Comparison of ENCODE assay signal across 10 cellular contexts in genomic region chr10:73586583-73586984, GRCh38. TPM values are rescaled to one million over a fixed set of nuclear protein-coding genes. Genes with fewer than 3 reads are reported as not detected.
DNase-seq lines count a peak whose midpoint lies in the region; ATAC-seq, FAIRE-seq and TF ChIP-seq lines count a peak whose summit lies in the region.
"Had no signal": no experiment of that assay in that cellular context is flagged by ENCODE, and none has a peak within 500 bp of the region (broad histone marks: within the 10 kb centered on the region; RNA-seq: fewer than 3 reads in every experiment).

No MANE protein-coding gene starts in this region.

- peak; percentile 77 for DNase-seq in HCEC 1CT
- peak; percentile 94 for DNase-seq in amniotic epithelial cell (ENCODE audit: low read depth)
- no peak for DNase-seq in right atrium auricular region (ENCODE audit: low spot score)
- peak; percentile 93 for DNase-seq in small intestine
- no peak for DNase-seq in effector CD8-positive, alpha-beta T cell (lab: John Stamatoyannopoulos, UW)
- DNase-seq in COR-L47 (lab: John Stamatoyannopoulos, UW), result no peak
- DNase-seq in activated CD8-positive, alpha-beta memory T cell treated with anti-CD3 and anti-CD28 coated beads, Interleukin-2, amount 50 U/mL, for 4 hours, result no peak
- DNase-seq: activated CD4-positive, alpha-beta T cell treated with anti-CD3 and anti-CD28 coated beads, Interleukin-2, amount 50 U/mL, for 1 hour; stimulated activated naive CD8-positive, alpha-beta T cell treated with anti-CD3 and anti-CD28 coated beads, Interleukin-15, Interleukin-2, amounts not matched to agents 100 U/mL and 50 U/mL, for 24 hours had no signal

- H3K36me3 ChIP-seq in right atrium auricular region, result no peaks in the 10 kb centered on the region
- no peaks in the 10 kb centered on the region for H3K36me3 ChIP-seq in small intestine (ENCODE audit: control insufficient read depth in 2 of 2, insufficient read depth in 2 of 2, low read length in 2 of 2)

- no peaks in the 10 kb centered on the region for H3K9me3 ChIP-seq in right atrium auricular region
- H3K9me3 ChIP-seq in small intestine (ENCODE audit: control insufficient read depth, low read depth), result no peaks in the 10 kb centered on the region

- FAIRE-seq in small intestine (lab: Jason Lieb, UNC), result peak; percentile 88

- H3K4me3 ChIP-seq in right atrium auricular region (no peak overlapping the region), small intestine (ENCODE audit: low read depth in 1 of 2, low read length in 2 of 2) (no peak overlapping the region)

- H3K27me3 ChIP-seq in right atrium auricular region (no peaks in the 10 kb centered on the region), small intestine (ENCODE audit: control insufficient read depth in 2 of 2, insufficient read depth in 2 of 2, low read length in 2 of 2) (no peaks in the 10 kb centered on the region)

- H3K4me1 ChIP-seq in right atrium auricular region, result peaks cover 0 to 41% of the 10 kb centered on the region in 2 donors
- peaks cover 4 to 8% of the 10 kb centered on the region in 2 donors for H3K4me1 ChIP-seq in small intestine (ENCODE audit: control insufficient read depth in 2 of 2, insufficient read depth in 1 of 2, low read depth in 1 of 2, low read length in 1 of 2)

- 10 to 20% (median 18%) methylated on average over 1 of the region's 1 CpG for WGBS in small intestine, 3 donors

- no peak for ATAC-seq in HG03442 (IDR thresholded peaks at IDR 0.05; ENCODE audit: unreplicated experiment)
- ATAC-seq: stimulated activated naive CD8-positive, alpha-beta T cell treated with anti-CD3 and anti-CD28 coated beads, Interleukin-15, Interleukin-2, amounts not matched to agents 100 U/mL and 50 U/mL, for 24 hours had no signal

- no peak for TF ChIP-seq CTCF in right atrium auricular region (IDR thresholded peaks at IDR 0.05)

- H3K27ac ChIP-seq in right atrium auricular region, result peak overlapping the region; percentile 38 to 77
- H3K27ac ChIP-seq in small intestine (ENCODE audit: low read depth in 1 of 2, low read length in 1 of 2), result no peak overlapping the region

RNA-seq across cellular contexts. Expression of gene USP54, which starts 4.6 kb away (rescaled TPM):
- total RNA-seq in right atrium auricular region, result 10 to 100 TPM; 22.3 to 24.3 TPM
- 1 to 10 TPM; 2.4 to 9.4 (median 9.3) TPM for polyA plus RNA-seq in small intestine

RNA-seq across cellular contexts. Expression of gene MYOZ1, which starts 54.7 kb away (rescaled TPM):
- total RNA-seq in right atrium auricular region, result 10 to 100 TPM in 1 of 2 donors, 1 to 10 TPM in 1; 2.3 to 51.0 TPM
- under 1 TPM; 0.37 to 0.54 (median 0.45) TPM for polyA plus RNA-seq in small intestine

Comparison
In these comparisons a context has a peak if more than half of its experiments do, and no peak if none do; other contexts are left out.
1. DNase-seq: peak in HCEC 1CT (single experiment), amniotic epithelial cell (single experiment) and small intestine (single experiment); none in right atrium auricular region (single experiment), effector CD8-positive, alpha-beta T cell (single experiment), COR-L47 (single experiment) and activated CD8-positive, alpha-beta memory T cell treated with anti-CD3 and anti-CD28 coated beads, Interleukin-2, amount 50 U/mL, for 4 hours (single experiment).
2. H3K27ac ChIP-seq: peak in right atrium auricular region (2 of 2); none in small intestine (0 of 2).